In genomic region chr1:20216574-20216973, GRCh38 we compare ENCODE assay signal across 9 cellular contexts. TPM values are rescaled to one million over a fixed set of nuclear protein-coding genes. Genes with fewer than 3 reads are reported as not detected.
DNase-seq lines count a peak whose midpoint lies in the region; ATAC-seq and TF ChIP-seq lines count a peak whose summit lies in the region.
"Had no signal": no experiment of that assay in that cellular context is flagged by ENCODE, and none has a peak within 500 bp of the region (broad histone marks: within the 10 kb centered on the region; RNA-seq: fewer than 3 reads in every experiment).

No MANE protein-coding gene starts in this region.

- H3K27me3 ChIP-seq in cardiac muscle cell: peaks cover 40% of the 10 kb centered on the region

- intact Hi-C loops in Right ventricle myocardium inferior (cut with DNase I): no loop called here

- H3K9me3 Mint-ChIP-seq in activated T-helper 17 cell treated with anti-CD3 and anti-CD28 coated beads, Interleukin-2, amount 50 U/mL, for 72 hours: no peaks in the 10 kb centered on the region
- no peaks in the 10 kb centered on the region for H3K9me3 Mint-ChIP-seq in nephron progenitor cell

- ATAC-seq in Right ventricle myocardium inferior (no peak), HG03460 (IDR thresholded peaks at IDR 0.05; ENCODE audit: unreplicated experiment) (no peak), HG02938 (IDR thresholded peaks at IDR 0.05; ENCODE audit: unreplicated experiment) (no peak)
- peak; percentile 67 for ATAC-seq in activated T-helper 17 cell treated with anti-CD3 and anti-CD28 coated beads, Interleukin-2, amount 50 U/mL, for 72 hours (replicated peaks)

- no peaks in the 10 kb centered on the region for H3K36me3 ChIP-seq in cardiac muscle cell

- H3K27ac Mint-ChIP-seq in activated T-helper 17 cell treated with anti-CD3 and anti-CD28 coated beads, Interleukin-2, amount 50 U/mL, for 72 hours: no peak overlapping the region
- no peak overlapping the region for H3K27ac Mint-ChIP-seq in nephron progenitor cell

- H3K4me3 ChIP-seq in cardiac muscle cell: no peak overlapping the region
- no peak overlapping the region for H3K4me3 ChIP-seq in NB4 (ENCODE audit: low read depth, low read length)
- H3K4me3 ChIP-seq: skin epidermis had no signal

- TF ChIP-seq CTCF in cardiac muscle cell (IDR thresholded peaks at IDR 0.05; ENCODE audit: low read depth, low read length) (peak; percentile 50), NB4 (IDR thresholded peaks at IDR 0.05; ENCODE audit: low read depth, low read length) (peak; percentile 64), nephron progenitor cell (IDR thresholded peaks at IDR 0.05) (peak; percentile 14)

- H3K36me3 Mint-ChIP-seq in activated T-helper 17 cell treated with anti-CD3 and anti-CD28 coated beads, Interleukin-2, amount 50 U/mL, for 72 hours (ENCODE audit: low read depth): no peaks in the 10 kb centered on the region
- no peaks in the 10 kb centered on the region for H3K36me3 Mint-ChIP-seq in nephron progenitor cell (ENCODE audit: low read depth)

- H3K9me3 ChIP-seq in cardiac muscle cell (ENCODE audit: low read depth): no peaks in the 10 kb centered on the region

- H3K4me1 ChIP-seq in cardiac muscle cell (ENCODE audit: low read depth): peaks cover 14% of the 10 kb centered on the region

- peak in 1 of 2 donors; percentile 36 for DNase-seq in cardiac muscle cell (ENCODE audit: low read depth in 1 of 2, low spot score in 1 of 2)
- no peak for DNase-seq in Right ventricle myocardium inferior (ENCODE audit: missing footprints)
- DNase-seq in NB4 (ENCODE audit: low read depth): peak; percentile 42
- DNase-seq in nephron progenitor cell: no peak
- no peak for DNase-seq in hypothalamus (lab: John Stamatoyannopoulos, UW)

- H3K4me3 Mint-ChIP-seq in activated T-helper 17 cell treated with anti-CD3 and anti-CD28 coated beads, Interleukin-2, amount 50 U/mL, for 72 hours: no peak overlapping the region
- no peak overlapping the region for H3K4me3 Mint-ChIP-seq in nephron progenitor cell

- H3K27me3 Mint-ChIP-seq in activated T-helper 17 cell treated with anti-CD3 and anti-CD28 coated beads, Interleukin-2, amount 50 U/mL, for 72 hours: peaks cover 32% of the 10 kb centered on the region
- H3K27me3 Mint-ChIP-seq in nephron progenitor cell (ENCODE audit: low read depth, poor library complexity): peaks cover 41% of the 10 kb centered on the region

- TF ChIP-seq POLR2A in NB4 (IDR thresholded peaks at IDR 0.05; ENCODE audit: extremely low read depth, insufficient read length): no peak

- H3K4me1 Mint-ChIP-seq in activated T-helper 17 cell treated with anti-CD3 and anti-CD28 coated beads, Interleukin-2, amount 50 U/mL, for 72 hours: no peaks in the 10 kb centered on the region
- H3K4me1 Mint-ChIP-seq in nephron progenitor cell: no peaks in the 10 kb centered on the region

- H3K27ac ChIP-seq in cardiac muscle cell: no peak overlapping the region
- H3K27ac ChIP-seq: skin epidermis had no signal

RNA-seq across cellular contexts. Expression of gene PLA2G2C, which starts 30.3 kb away (rescaled TPM):
- total RNA-seq in cardiac muscle cell (not detected in 2 replicates), Right ventricle myocardium inferior (not detected)
- polyA plus RNA-seq in cardiac muscle cell: not detected in 2 replicates
- total RNA-seq in activated T-helper 17 cell treated with anti-CD3 and anti-CD28 coated beads, Interleukin-2, amount 50 U/mL, for 72 hours: under 1 TPM; 0.06 to 0.26 TPM

RNA-seq across cellular contexts. Expression of gene UBXN10, which starts 30.7 kb away (rescaled TPM):
- total RNA-seq in cardiac muscle cell: 1.8 TPM in 2 replicates
- 0.79 and 1.3 TPM in 2 replicates for polyA plus RNA-seq in cardiac muscle cell
- total RNA-seq in Right ventricle myocardium inferior: 1.9 TPM
- total RNA-seq in activated T-helper 17 cell treated with anti-CD3 and anti-CD28 coated beads, Interleukin-2, amount 50 U/mL, for 72 hours: under 1 TPM; 0.37 to 0.63 TPM

Comparison
In these comparisons a context has a peak if more than half of its experiments do, and no peak if none do; other contexts are left out.
1. CTCF ChIP-seq: peak in every context shown above with its lines; median percentile 64 in NB4; 50 in cardiac muscle cell; 14 in nephron progenitor cell.